In the genomic region with DNA sequence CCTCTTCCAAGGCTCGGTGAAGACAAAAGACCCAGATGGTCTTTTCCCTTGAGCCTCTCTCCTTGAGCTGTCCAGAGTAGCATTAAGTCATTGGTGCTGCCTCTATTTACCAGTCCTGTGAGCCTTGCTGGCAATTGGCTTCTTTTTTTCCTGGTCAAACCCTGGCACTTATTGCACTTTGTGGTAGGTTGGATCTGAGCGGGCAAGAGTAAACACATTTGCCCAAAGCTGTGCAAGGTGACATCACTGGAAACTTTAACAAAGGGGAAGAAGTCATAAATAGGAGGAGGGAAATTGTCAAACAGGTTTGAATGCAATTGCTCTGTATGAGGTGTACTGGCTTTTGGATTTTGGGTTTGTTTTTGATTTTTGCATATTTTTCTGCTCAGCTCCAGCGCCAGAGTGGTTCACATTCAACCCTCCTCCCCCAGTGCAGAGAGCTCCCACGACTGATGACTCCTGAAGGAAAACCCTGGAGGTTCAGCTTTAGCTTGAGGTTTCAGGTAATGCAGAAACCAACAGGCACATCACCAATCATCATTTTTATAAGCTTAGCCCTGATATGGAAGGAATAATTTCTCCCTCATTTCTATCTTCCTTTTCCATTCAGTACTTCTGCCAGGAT, we compare ENCODE assay signal across 27 cellular contexts. TPM values are rescaled to one million over a fixed set of nuclear protein-coding genes. Genes with fewer than 3 reads are reported as not detected.
"Had no signal": no experiment of that assay in that cellular context is flagged by ENCODE, and none has a peak within 500 bp of the region (broad histone marks: within the 10 kb centered on the region; RNA-seq: fewer than 3 reads in every experiment).

No MANE protein-coding gene starts in this region.

- H3K9me3 Mint-ChIP-seq: activated B cell treated with CpG ODN at 0.5 μM for 24 hours; activated CD8-positive, alpha-beta T cell treated with anti-CD3 and anti-CD28 coated beads for 36 hours; activated naive CD4-positive, alpha-beta T cell treated with anti-CD3 and anti-CD28 coated beads, Interleukin-2, amount 50 U/mL, for 72 hours; naive thymus-derived CD8-positive, alpha-beta T cell; neural progenitor cell; T-helper 2 cell treated with Interferon-gamma antibody and Interleukin-4, amounts not matched to agents 5 μg/mL and 100 μg/mL, for 36 hours had no signal

- H3K27ac Mint-ChIP-seq: activated B cell treated with CpG ODN at 0.5 μM for 24 hours; activated CD8-positive, alpha-beta T cell treated with anti-CD3 and anti-CD28 coated beads for 36 hours; activated naive CD4-positive, alpha-beta T cell treated with anti-CD3 and anti-CD28 coated beads, Interleukin-2, amount 50 U/mL, for 72 hours; naive thymus-derived CD8-positive, alpha-beta T cell; neural progenitor cell; T-helper 2 cell treated with Interferon-gamma antibody and Interleukin-4, amounts not matched to agents 5 μg/mL and 100 μg/mL, for 36 hours had no signal

- H3K4me1 ChIP-seq: colonic mucosa, neural progenitor cell had no signal

- H2AFZ ChIP-seq: hepatocyte, neural progenitor cell had no signal

- H3K36me3 Mint-ChIP-seq: activated naive CD4-positive, alpha-beta T cell treated with anti-CD3 and anti-CD28 coated beads, Interleukin-2, amount 50 U/mL, for 72 hours; naive thymus-derived CD8-positive, alpha-beta T cell; neural progenitor cell had no signal

- H3K79me2 ChIP-seq: hepatocyte had no signal

- H3K27ac ChIP-seq: colonic mucosa, neural progenitor cell, spleen, testis, transverse colon had no signal

- H3K27me3 ChIP-seq: body of pancreas, colonic mucosa, gastroesophageal sphincter, hepatocyte, neural progenitor cell, testis, transverse colon had no signal

- H3K9me3 ChIP-seq: body of pancreas, colonic mucosa, gastroesophageal sphincter, spleen, testis, transverse colon had no signal

- H3K4me1 Mint-ChIP-seq: activated B cell treated with CpG ODN at 0.5 μM for 24 hours; naive thymus-derived CD8-positive, alpha-beta T cell had no signal

- ATAC-seq: activated CD8-positive, alpha-beta T cell treated with anti-CD3 and anti-CD28 coated beads for 36 hours; activated naive CD4-positive, alpha-beta T cell treated with anti-CD3 and anti-CD28 coated beads, Interleukin-2, amount 50 U/mL, for 72 hours; body of pancreas; gastroesophageal sphincter; left ventricle myocardium superior; naive thymus-derived CD8-positive, alpha-beta T cell; right cardiac atrium had no signal

- DNase-seq: activated B cell treated with CpG ODN at 0.5 μM for 24 hours; activated CD4-positive, alpha-beta T cell treated with anti-CD3 and anti-CD28 coated beads, Interleukin-2, amount 50 U/mL, for 1 hour; activated CD8-positive, alpha-beta T cell treated with anti-CD3 and anti-CD28 coated beads for 36 hours; activated naive CD4-positive, alpha-beta T cell; activated T-cell treated with anti-CD3 and anti-CD28 coated beads, Interleukin-2, amount 50 U/mL, for 48 hours; anterior cingulate cortex; body of pancreas; cerebellar nuclear complex; colonic mucosa; effector CD8-positive, alpha-beta T cell; islet precursor cell; left ventricle myocardium superior; naive thymus-derived CD8-positive, alpha-beta T cell; occipital lobe; posterior cingulate gyrus; right cardiac atrium; spleen; stimulated activated naive CD4-positive, alpha-beta T cell treated with Interleukin-2 at 50 U/mL for 16 hours; testis; transverse colon had no signal

- H3K27me3 Mint-ChIP-seq: activated B cell treated with CpG ODN at 0.5 μM for 24 hours had no signal

- H3K36me3 ChIP-seq: colonic mucosa, gastroesophageal sphincter, neural progenitor cell, spleen, transverse colon had no signal

- H3K4me3 Mint-ChIP-seq: activated B cell treated with CpG ODN at 0.5 μM for 24 hours; activated CD8-positive, alpha-beta T cell treated with anti-CD3 and anti-CD28 coated beads for 36 hours; naive thymus-derived CD8-positive, alpha-beta T cell; neural progenitor cell; T-helper 2 cell treated with Interferon-gamma antibody and Interleukin-4, amounts not matched to agents 5 μg/mL and 100 μg/mL, for 36 hours had no signal

- H3K9ac ChIP-seq: neural progenitor cell had no signal

- H3K4me3 ChIP-seq: body of pancreas, colonic mucosa, gastroesophageal sphincter, hepatocyte, neural progenitor cell, spleen, testis, transverse colon had no signal

- H3K4me2 ChIP-seq: hepatocyte, neural progenitor cell had no signal

RNA-seq across cellular contexts. Expression of gene KCNE4, which starts 8.3 kb away (rescaled TPM):
- total RNA-seq: activated B cell treated with CpG ODN at 0.5 μM for 24 hours; activated CD8-positive, alpha-beta T cell treated with anti-CD3 and anti-CD28 coated beads for 36 hours; activated naive CD4-positive, alpha-beta T cell treated with anti-CD3 and anti-CD28 coated beads, Interleukin-2, amount 50 U/mL, for 72 hours; dermis microvascular lymphatic vessel endothelial cell; epithelial cell of proximal tubule; naive thymus-derived CD8-positive, alpha-beta T cell had no signal
- polyA plus RNA-seq: naive thymus-derived CD8-positive, alpha-beta T cell had no signal
